In genomic region chr2:126895336-126895735, GRCh38 we compare ENCODE assay signal across 33 cellular contexts. TPM values are rescaled to one million over a fixed set of nuclear protein-coding genes. Genes with fewer than 3 reads are reported as not detected.
"Had no signal": no experiment of that assay in that cellular context is flagged by ENCODE, and none has a peak within 500 bp of the region (broad histone marks: within the 10 kb centered on the region; RNA-seq: fewer than 3 reads in every experiment).

No MANE protein-coding gene starts in this region.

- H3K9me3 ChIP-seq: gastrocnemius medialis, pancreas, prostate gland, tibial nerve, uterus had no signal

- H3K4me3 ChIP-seq: gastrocnemius medialis, pancreas, prostate gland, smooth muscle cell, tibial nerve, uterus had no signal

- H3K27ac Mint-ChIP-seq: activated CD4-positive, alpha-beta memory T cell treated with anti-CD3 and anti-CD28 coated beads for 36 hours; activated CD4-positive, alpha-beta T cell treated with anti-CD3 and anti-CD28 coated beads, Interleukin-2, amount 10 ng/mL, durations not matched to agents 24 days and 14 days; activated T-helper 17 cell treated with anti-CD3 and anti-CD28 coated beads, Interleukin-2, amount 50 U/mL, for 72 hours; nephron had no signal

- H3K4me1 Mint-ChIP-seq: activated CD4-positive, alpha-beta T cell treated with anti-CD3 and anti-CD28 coated beads, Interleukin-2, amount 10 ng/mL, durations not matched to agents 24 days and 14 days; activated T-helper 17 cell treated with anti-CD3 and anti-CD28 coated beads, Interleukin-2, amount 50 U/mL, for 72 hours had no signal

- H3K4me1 ChIP-seq: gastrocnemius medialis, pancreas, prostate gland, tibial nerve, uterus had no signal

- H3K36me3 Mint-ChIP-seq: activated CD4-positive, alpha-beta memory T cell treated with anti-CD3 and anti-CD28 coated beads for 36 hours had no signal

- H3K27ac ChIP-seq: brain microvascular endothelial cell, gastrocnemius medialis, pancreas, prostate gland, tibial nerve, uterus, VCaP had no signal

- H3K36me3 ChIP-seq: brain microvascular endothelial cell, gastrocnemius medialis, pancreas, prostate gland, tibial nerve, uterus had no signal

- H3K4me3 Mint-ChIP-seq: activated CD4-positive, alpha-beta memory T cell treated with anti-CD3 and anti-CD28 coated beads for 36 hours; activated CD4-positive, alpha-beta T cell treated with anti-CD3 and anti-CD28 coated beads, Interleukin-2, amount 10 ng/mL, durations not matched to agents 24 days and 14 days; activated T-cell treated with anti-CD3 and anti-CD28 coated beads, Interleukin-2, amount 50 U/mL, for 4 hours; activated T-helper 17 cell treated with anti-CD3 and anti-CD28 coated beads, Interleukin-2, amount 50 U/mL, for 72 hours; nephron had no signal

- H3K9me3 Mint-ChIP-seq: activated CD4-positive, alpha-beta memory T cell treated with anti-CD3 and anti-CD28 coated beads for 36 hours; activated CD4-positive, alpha-beta T cell treated with anti-CD3 and anti-CD28 coated beads, Interleukin-2, amount 10 ng/mL, durations not matched to agents 24 days and 14 days; activated T-cell treated with anti-CD3 and anti-CD28 coated beads, Interleukin-2, amount 50 U/mL, for 4 hours had no signal

- DNase-seq: activated CD4-positive, alpha-beta memory T cell treated with anti-CD3 and anti-CD28 coated beads for 36 hours; activated CD4-positive, alpha-beta T cell treated with anti-CD3 and anti-CD28 coated beads, Interleukin-2, amount 10 ng/mL, durations not matched to agents 24 days and 14 days; activated gamma-delta T cell treated with Interleukin-2 at 50 U/mL for 16 hours; activated naive CD4-positive, alpha-beta T cell treated with anti-CD3 and anti-CD28 coated beads, Interleukin-2, amount 50 U/mL, for 16 hours; activated T-cell treated with anti-CD3 and anti-CD28 coated beads, Interleukin-2, amount 50 U/mL, for 4 hours; amniotic stem cell; brain microvascular endothelial cell; caudate nucleus; dermis blood vessel endothelial cell; effector CD4-positive, alpha-beta T cell; erythroblast; gastrocnemius medialis; glutamatergic neuron; mammary epithelial cell; pancreas; retina; stimulated activated CD4-positive, alpha-beta T cell treated with anti-CD3 and anti-CD28 coated beads, Interleukin-15, amount 100 ng/mL, for 24 hours; stimulated activated CD4-positive, alpha-beta T cell treated with anti-CD3 and anti-CD28 coated beads, Interleukin-2, amount 100 ng/mL, for 24 hours; stimulated activated naive CD4-positive, alpha-beta T cell had no signal

- ATAC-seq: activated CD4-positive, CD25-positive, alpha-beta regulatory T cell treated with anti-CD3 and anti-CD28 coated beads, Interleukin-2, amount 50 U/mL, for 24 hours; activated T-cell treated with anti-CD3 and anti-CD28 coated beads, Interleukin-2, amount 50 U/mL, for 4 hours; activated T-helper 17 cell treated with anti-CD3 and anti-CD28 coated beads, Interleukin-2, amount 50 U/mL, for 72 hours; gastrocnemius medialis; pancreas had no signal

- H3K27me3 ChIP-seq: brain microvascular endothelial cell, gastrocnemius medialis, pancreas, tibial nerve, uterus had no signal

RNA-seq across cellular contexts. Expression of gene TEX51, which starts 3.4 kb away (rescaled TPM):
- total RNA-seq: activated CD4-positive, alpha-beta memory T cell treated with anti-CD3 and anti-CD28 coated beads for 36 hours; activated CD4-positive, alpha-beta T cell treated with anti-CD3 and anti-CD28 coated beads, Interleukin-2, amount 10 ng/mL, durations not matched to agents 24 days and 14 days; activated CD8-positive, alpha-beta memory T cell treated with anti-CD3 and anti-CD28 coated beads for 36 hours; activated T-cell treated with anti-CD3 and anti-CD28 coated beads, Interleukin-2, amount 50 U/mL, for 4 hours; activated T-helper 17 cell treated with anti-CD3 and anti-CD28 coated beads, Interleukin-2, amount 50 U/mL, for 72 hours; astrocyte; dermis blood vessel endothelial cell; gastrocnemius medialis; liver; mammary epithelial cell; mucosa of gallbladder; pancreas; smooth muscle cell; T-helper 1 cell treated with Interleukin-12 subunit alpha and Interleukin-12 subunit beta and Interleukin-4 antibody, amounts not matched to agents 30 ng/mL and 1 ng/mL, for 36 hours; temporal lobe; tibial nerve; uterus had no signal
